ENCODE assay signal across 8 cellular contexts in the genomic region with DNA sequence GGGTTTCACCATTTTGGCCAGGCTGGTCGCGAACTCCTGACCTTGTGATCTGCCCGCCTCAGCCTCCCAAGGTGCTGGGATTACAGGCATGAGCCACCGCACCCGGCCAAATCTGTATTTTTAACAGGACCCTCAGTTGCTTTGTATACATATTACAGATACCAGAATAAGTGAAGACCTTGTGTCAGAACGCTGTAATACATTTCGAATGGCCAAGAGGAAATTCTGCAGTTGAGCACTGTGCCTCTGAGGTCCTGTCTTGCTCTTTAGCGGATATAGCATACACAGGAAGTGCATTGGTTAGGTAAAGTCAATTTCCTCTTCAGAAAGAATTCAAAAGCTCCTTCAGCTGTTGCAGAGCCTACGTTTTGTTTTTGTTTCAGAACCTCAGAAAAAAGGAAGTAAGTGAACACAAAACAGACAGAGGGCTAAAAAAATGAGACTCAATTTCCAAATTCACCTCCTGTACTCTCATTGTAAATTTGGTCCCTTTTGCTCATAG. TPM values are rescaled to one million over a fixed set of nuclear protein-coding genes. Genes with fewer than 3 reads are reported as not detected.
DNase-seq lines count a peak whose midpoint lies in the region; ATAC-seq lines count a peak whose summit lies in the region.

No MANE protein-coding gene starts in this region.

- no peak overlapping the region for H3K4me3 ChIP-seq in HAP-1

- ATAC-seq in GM18861 (IDR thresholded peaks at IDR 0.05; ENCODE audit: unreplicated experiment) (peak; percentile 65), HG02798 (IDR thresholded peaks at IDR 0.05; ENCODE audit: poor library complexity, unreplicated experiment) (peak; percentile 87), left lobe of liver (peak; percentile 34)

- DNase-seq in SIG-M5 (lab: John Stamatoyannopoulos, UW), result peak; percentile 93
- DNase-seq in left lobe of liver (ENCODE audit: low spot score), result no peak
- DNase-seq in T1000 (lab: John Stamatoyannopoulos, UW), result no peak
- DNase-seq in NCI-H226, result no peak
- no peak for DNase-seq in stimulated activated CD4-positive, alpha-beta T cell treated with anti-CD3 and anti-CD28 coated beads, Interleukin-4, amount 100 ng/mL, for 1 hour
- DNase-seq in HAP-1 (ENCODE audit: low spot score in 2 of 2), result no peak

- H3K27me3 ChIP-seq in HAP-1 (ENCODE audit: low read depth), result no peaks in the 10 kb centered on the region

- peaks cover 3% of the 10 kb centered on the region; the same call in 1 of the 2 replicates for H3K36me3 ChIP-seq in HAP-1 (replicated peaks)

- peaks cover 23% of the 10 kb centered on the region for H3K4me1 ChIP-seq in HAP-1

- H3K9me3 ChIP-seq in HAP-1, result no peaks in the 10 kb centered on the region

- in situ Hi-C loops in HAP-1 (cut with MboI; ENCODE audit: low sequenced_read_pairs), result no loop called here

RNA-seq across cellular contexts. Expression of a gene that starts 15.7 kb away (rescaled TPM):
- 4.2 TPM for total RNA-seq in left lobe of liver

RNA-seq across cellular contexts. Expression of a gene that starts 22.9 kb away (rescaled TPM):
- total RNA-seq in left lobe of liver, result 0.45 TPM

Comparison
In these comparisons a context has a peak if more than half of its experiments do, and no peak if none do; other contexts are left out.
1. ATAC-seq: peak in every context shown above with its lines; median percentile 87 in HG02798; 65 in GM18861; 34 in left lobe of liver.